Comparison of ENCODE assay signal across 11 cellular contexts in the genomic region with DNA sequence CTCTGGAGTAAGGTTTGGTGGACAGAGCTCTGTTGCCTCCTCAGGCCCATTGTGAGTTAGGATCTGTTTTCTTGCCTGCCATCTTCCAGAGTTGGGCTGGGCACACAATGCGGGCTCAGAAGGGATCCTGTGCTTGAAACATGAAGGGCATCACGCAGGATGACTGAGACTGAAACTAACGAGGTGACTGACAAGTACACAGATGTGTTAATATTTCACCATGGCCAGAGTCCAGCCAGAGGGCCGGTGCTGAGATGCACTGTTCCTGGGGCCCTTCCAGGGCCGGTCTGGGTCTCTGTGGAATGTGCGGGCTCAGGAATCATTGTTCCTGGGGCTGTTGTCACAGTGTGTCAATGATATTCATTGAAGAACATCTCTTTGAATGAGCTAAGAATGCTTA.
"Had no signal": no experiment of that assay in that cellular context is flagged by ENCODE, and none has a peak within 500 bp of the region (broad histone marks: within the 10 kb centered on the region; RNA-seq: fewer than 3 reads in every experiment).

No MANE protein-coding gene starts in this region.

- H3K9me3 Mint-ChIP-seq: dendritic cell treated with granulocyte-macrophage colony-stimulating factor and Interleukin-4, amounts not matched to agents 40 ng/mL and 50 ng/mL, for 4 days; stimulated activated naive CD8-positive, alpha-beta T cell treated with anti-CD3 and anti-CD28 coated beads, Interleukin-15, Interleukin-2, amounts not matched to agents 100 ng/mL and 50 ng/mL, for 24 hours had no signal

- ATAC-seq: activated CD4-positive, CD25-positive, alpha-beta regulatory T cell treated with anti-CD3 and anti-CD28 coated beads, Interleukin-2, amount 50 U/mL, for 24 hours; activated T-cell treated with anti-CD3 and anti-CD28 coated beads, Interleukin-2, amount 50 U/mL, for 4 hours had no signal

- H3K27ac Mint-ChIP-seq: activated naive CD8-positive, alpha-beta T cell; dendritic cell treated with granulocyte-macrophage colony-stimulating factor and Interleukin-4, amounts not matched to agents 40 ng/mL and 50 ng/mL, for 4 days; stimulated activated naive CD8-positive, alpha-beta T cell treated with anti-CD3 and anti-CD28 coated beads, Interleukin-15, Interleukin-2, amounts not matched to agents 100 ng/mL and 50 ng/mL, for 24 hours had no signal

- H3K4me3 Mint-ChIP-seq: activated naive CD8-positive, alpha-beta T cell; activated T-cell treated with anti-CD3 and anti-CD28 coated beads, Interleukin-2, amount 50 U/mL, for 4 hours; dendritic cell treated with granulocyte-macrophage colony-stimulating factor and Interleukin-4, amounts not matched to agents 40 ng/mL and 50 ng/mL, for 4 days; stimulated activated naive CD8-positive, alpha-beta T cell treated with anti-CD3 and anti-CD28 coated beads, Interleukin-15, Interleukin-2, amounts not matched to agents 100 ng/mL and 50 ng/mL, for 24 hours had no signal

- DNase-seq: activated CD4-positive, alpha-beta T cell treated with anti-CD3 and anti-CD28 coated beads, Interleukin-2, amount 50 U/mL, for 48 hours; activated effector memory CD4-positive, alpha-beta T cell treated with anti-CD3 and anti-CD28 coated beads, Interleukin-2, amount 50 U/mL, for 16 hours; activated T-cell treated with anti-CD3 and anti-CD28 coated beads, Interleukin-2, amount 50 U/mL, for 4 hours; anterior cingulate cortex; cerebellar nuclear complex; stimulated activated CD4-positive, alpha-beta T cell treated with anti-CD3 and anti-CD28 coated beads, Interleukin-15, amount 100 ng/mL, for 24 hours; stimulated activated CD4-positive, alpha-beta T cell treated with anti-CD3 and anti-CD28 coated beads, Interleukin-4, amount 100 ng/mL, for 24 hours had no signal

- H3K36me3 Mint-ChIP-seq: activated naive CD8-positive, alpha-beta T cell had no signal
